16 cellular contexts compared by ENCODE assay signal in genomic region chr2:106565599-106565998, GRCh38.
"Had no signal": no experiment of that assay in that cellular context is flagged by ENCODE, and none has a peak within 500 bp of the region (broad histone marks: within the 10 kb centered on the region; RNA-seq: fewer than 3 reads in every experiment).

No MANE protein-coding gene starts in this region.

- H3K4me1 Mint-ChIP-seq: activated B cell treated with CpG ODN at 0.5 μM for 24 hours had no signal

- H3K4me1 ChIP-seq: right lobe of liver had no signal

- H3K36me3 ChIP-seq: right lobe of liver, suprapubic skin, upper lobe of right lung had no signal

- H3K27me3 ChIP-seq: right lobe of liver, suprapubic skin, upper lobe of right lung had no signal

- H3K36me3 Mint-ChIP-seq: brain; naive thymus-derived CD8-positive, alpha-beta T cell; stimulated activated naive B cell treated with anti-CD40 and anti-IgM and Interleukin-4, amounts not matched to agents 10 μg/mL and 1 μg/mL and 100 μg/mL, for 72 hours had no signal

- H3K4me3 ChIP-seq: mucosa of descending colon, psoas muscle, right lobe of liver, suprapubic skin, upper lobe of right lung had no signal

- H3K4me3 Mint-ChIP-seq: activated B cell treated with CpG ODN at 0.5 μM for 24 hours; stimulated activated naive B cell treated with anti-CD40 and anti-IgM and Interleukin-4, amounts not matched to agents 10 μg/mL and 1 μg/mL and 100 μg/mL, for 72 hours; T-helper 1 cell treated with Interleukin-12 subunit alpha and Interleukin-12 subunit beta and Interleukin-4 antibody, amounts not matched to agents 30 μg/mL and 1 μg/mL, for 36 hours had no signal

- H3K9me3 Mint-ChIP-seq: activated B cell treated with CpG ODN at 0.5 μM for 24 hours; naive thymus-derived CD8-positive, alpha-beta T cell; stimulated activated naive B cell treated with anti-CD40 and anti-IgM and Interleukin-4, amounts not matched to agents 10 μg/mL and 1 μg/mL and 100 μg/mL, for 72 hours; T-helper 1 cell treated with Interleukin-12 subunit alpha and Interleukin-12 subunit beta and Interleukin-4 antibody, amounts not matched to agents 30 μg/mL and 1 μg/mL, for 36 hours had no signal

- H3K9me3 ChIP-seq: mucosa of descending colon, psoas muscle, right lobe of liver, suprapubic skin, upper lobe of right lung had no signal

- DNase-seq: activated B cell treated with CpG ODN at 0.5 μM for 24 hours; activated CD4-positive, alpha-beta T cell treated with anti-CD3 and anti-CD28 coated beads, Interleukin-2, amount 50 U/mL, for 4 hours; activated CD8-positive, alpha-beta memory T cell treated with anti-CD3 and anti-CD28 coated beads, Interleukin-2, amount 50 U/mL, for 4 hours; activated effector memory CD4-positive, alpha-beta T cell treated with Interleukin-2 at 50 U/mL for 16 hours; amniotic stem cell; dermis blood vessel endothelial cell; left colon; mucosa of descending colon; psoas muscle; stimulated activated naive B cell treated with anti-CD40 and anti-IgM and Interleukin-4, amounts not matched to agents 10 μg/mL and 1 μg/mL and 100 μg/mL, for 72 hours; upper lobe of right lung had no signal

- H3K27ac Mint-ChIP-seq: activated B cell treated with CpG ODN at 0.5 μM for 24 hours; T-helper 1 cell treated with Interleukin-12 subunit alpha and Interleukin-12 subunit beta and Interleukin-4 antibody, amounts not matched to agents 30 μg/mL and 1 μg/mL, for 36 hours had no signal

- H3K27ac ChIP-seq: psoas muscle, right lobe of liver, suprapubic skin, upper lobe of right lung had no signal
